Comparison of ENCODE assay signal across 2 cellular contexts in genomic region chr6:142121342-142121741, GRCh38.
TF ChIP-seq lines count a peak whose summit lies in the region.

No MANE protein-coding gene starts in this region.

TF ChIP-seq in HepG2, 621 proteins besides CTCF, POLR2A, EP300 and RAD21 (continues in another document):
- no peak for TF ChIP-seq ZNF724P (CRISPR knock-in tag; IDR thresholded peaks at IDR 0.05; ENCODE audit: borderline replicate concordance)
- no peak for TF ChIP-seq MTF1 (CRISPR knock-in tag; IDR thresholded peaks at IDR 0.05)
- TF ChIP-seq ZFP91 (CRISPR knock-in tag; IDR thresholded peaks at IDR 0.05; ENCODE audit: borderline replicate concordance), result no peak
- no peak for TF ChIP-seq ZC3H4 (CRISPR knock-in tag; IDR thresholded peaks at IDR 0.05; ENCODE audit: borderline replicate concordance)
- TF ChIP-seq ZBTB7A (CRISPR knock-in tag; IDR thresholded peaks at IDR 0.05), result no peak
- TF ChIP-seq ZBTB26 (CRISPR knock-in tag; IDR thresholded peaks at IDR 0.05; ENCODE audit: borderline replicate concordance), result no peak
- TF ChIP-seq MAFF (IDR thresholded peaks at IDR 0.05; ENCODE audit: low read depth, low read length), result peak; percentile 81
- no peak for TF ChIP-seq FOXO4 (CRISPR knock-in tag; conservative IDR thresholded peaks at IDR 0.05)
- TF ChIP-seq ZBTB37 (CRISPR knock-in tag; IDR thresholded peaks at IDR 0.05), result no peak
- no peak for TF ChIP-seq RFXANK (CRISPR knock-in tag; IDR thresholded peaks at IDR 0.05)
- TF ChIP-seq E2F1 (CRISPR knock-in tag; IDR thresholded peaks at IDR 0.05), result no peak
- no peak for TF ChIP-seq HMG20A (CRISPR knock-in tag; IDR thresholded peaks at IDR 0.05; ENCODE audit: borderline replicate concordance)
- TF ChIP-seq ZNF503 (CRISPR knock-in tag; IDR thresholded peaks at IDR 0.05), result no peak
- no peak for TF ChIP-seq SMC3 (IDR thresholded peaks at IDR 0.05; ENCODE audit: low read length)
- peak; percentile 68 to 87 for TF ChIP-seq MAFK (conservative IDR thresholded peaks at IDR 0.05 in 1 of 2, IDR thresholded peaks at IDR 0.05 in 1 of 2; ENCODE audit: low read length in 2 of 2)
- TF ChIP-seq ZNF710 (CRISPR knock-in tag; IDR thresholded peaks at IDR 0.05; ENCODE audit: borderline replicate concordance), result no peak

TF ChIP-seq in IMR-90, 13 proteins besides CTCF, POLR2A, EP300 and RAD21:
- peak; percentile 70 for TF ChIP-seq MAFK (IDR thresholded peaks at IDR 0.05; ENCODE audit: low read depth, low read length)
- TF ChIP-seq CEBPB (IDR thresholded peaks at IDR 0.05; ENCODE audit: low read depth, low read length), result no peak
